8 cellular contexts compared by ENCODE assay signal in the genomic region with DNA sequence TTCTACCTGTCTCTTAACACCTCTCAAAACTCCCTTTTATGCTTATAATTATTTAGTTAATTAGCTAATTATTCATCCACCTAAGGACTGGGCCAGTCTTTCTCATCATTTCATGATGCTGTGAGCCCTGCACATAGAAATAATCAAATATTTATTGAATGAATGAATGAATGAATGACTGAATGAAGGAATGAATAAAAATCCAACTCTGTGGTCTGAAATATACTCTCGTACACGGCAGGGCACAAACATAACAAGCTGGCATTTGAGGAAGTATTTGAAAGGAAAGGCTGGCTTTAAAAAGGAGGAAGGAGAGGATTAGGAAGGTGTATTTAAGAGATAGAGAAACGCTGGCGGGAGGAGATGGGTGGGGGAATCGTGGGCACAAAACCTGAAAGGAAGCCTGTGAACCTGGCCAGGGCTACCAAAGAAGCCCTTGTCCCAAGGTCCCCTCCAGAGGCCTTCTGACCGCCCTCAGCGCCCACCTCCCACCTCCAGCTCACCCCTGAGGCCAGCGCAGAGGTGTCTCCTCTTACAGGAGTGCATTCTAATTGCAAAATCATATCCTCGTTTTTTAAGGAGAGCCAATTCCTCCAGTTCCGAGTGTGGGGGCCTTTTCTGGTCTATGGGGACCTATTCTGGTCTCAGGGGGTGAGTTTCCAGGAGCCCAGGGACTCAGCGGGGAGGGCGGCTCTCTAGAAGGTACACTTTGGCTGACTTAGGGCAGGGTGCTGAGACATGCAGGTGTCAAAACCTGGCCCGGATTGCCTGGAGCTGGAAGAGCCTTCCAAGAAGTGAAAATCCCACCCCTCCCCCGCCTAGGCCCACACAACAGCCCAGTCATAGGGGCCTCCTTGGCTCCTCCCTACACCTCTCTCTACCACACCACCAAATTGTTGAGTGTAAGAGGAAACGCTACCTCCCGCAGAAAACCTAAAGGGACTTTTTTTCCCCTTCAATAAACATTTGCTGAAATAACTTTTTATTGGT. TPM values are rescaled to one million over a fixed set of nuclear protein-coding genes. Genes with fewer than 3 reads are reported as not detected.
DNase-seq lines count a peak whose midpoint lies in the region; ATAC-seq, FAIRE-seq and TF ChIP-seq lines count a peak whose summit lies in the region.

No MANE protein-coding gene starts in this region.

- H2AFZ ChIP-seq in astrocyte (ENCODE audit: low read depth, low read length) (no peak overlapping the region), MM.1S (ENCODE audit: low read length) (no peak overlapping the region)

- no peaks in the 10 kb centered on the region for H3K79me2 ChIP-seq in astrocyte (ENCODE audit: insufficient read depth, low read length)
- no peaks in the 10 kb centered on the region for H3K79me2 ChIP-seq in MM.1S (ENCODE audit: low read length)

- no peaks in the 10 kb centered on the region for H3K36me3 Mint-ChIP-seq in CD14-positive monocyte
- H3K36me3 Mint-ChIP-seq in astrocyte (ENCODE audit: low read depth, unreplicated experiment): no peaks in the 10 kb centered on the region
- peaks cover 0 to 1% (median 0%) of the 10 kb centered on the region in 3 donors for H3K36me3 Mint-ChIP-seq in naive thymus-derived CD8-positive, alpha-beta T cell

- H3K4me3 ChIP-seq in astrocyte (ENCODE audit: insufficient read depth, low read depth, low read length) (no peak overlapping the region), MM.1S (ENCODE audit: low read length) (no peak overlapping the region)

- H3K27ac ChIP-seq in astrocyte (ENCODE audit: low read depth, low read length) (no peak overlapping the region), MM.1S (ENCODE audit: low read length) (no peak overlapping the region)

- H3K27me3 Mint-ChIP-seq in CD14-positive monocyte (ENCODE audit: low read depth in 3 of 3) (peaks cover 0 to 4% (median 2%) of the 10 kb centered on the region in 3 donors), astrocyte (ENCODE audit: low read depth, unreplicated experiment) (no peaks in the 10 kb centered on the region)
- H3K27me3 Mint-ChIP-seq in naive thymus-derived CD8-positive, alpha-beta T cell: peaks cover 0 to under 1% (median 0%) of the 10 kb centered on the region in 5 donors

- H3K4me1 Mint-ChIP-seq in CD14-positive monocyte (peaks cover 20% of the 10 kb centered on the region), astrocyte (ENCODE audit: low read depth, unreplicated experiment) (peaks cover 11% of the 10 kb centered on the region)
- H3K4me1 Mint-ChIP-seq in naive thymus-derived CD8-positive, alpha-beta T cell: peaks cover 1 to 16% (median 15%) of the 10 kb centered on the region in 4 donors

- H3K27ac Mint-ChIP-seq in CD14-positive monocyte (peak overlapping the region in 4 of 7 donors; percentile 19 to 69 (median 24)), astrocyte (ENCODE audit: unreplicated experiment) (no peak overlapping the region)
- peak overlapping the region in 3 of 10 donors; percentile 24 to 49 (median 43) for H3K27ac Mint-ChIP-seq in naive thymus-derived CD8-positive, alpha-beta T cell

- H3K9me3 Mint-ChIP-seq in CD14-positive monocyte (peaks cover 0 to 3% (median 0%) of the 10 kb centered on the region in 7 donors), astrocyte (ENCODE audit: unreplicated experiment) (peaks cover 1% of the 10 kb centered on the region)
- H3K9me3 Mint-ChIP-seq in naive thymus-derived CD8-positive, alpha-beta T cell: peaks cover 0 to under 1% (median 0%) of the 10 kb centered on the region in 9 donors

- no peaks in the 10 kb centered on the region for H3K9me3 ChIP-seq in astrocyte (ENCODE audit: insufficient read depth, low read depth, low read length)
- H3K9me3 ChIP-seq in MM.1S (replicated peaks; ENCODE audit: insufficient read depth, low read length): no peaks in the 10 kb centered on the region

- no peak for FAIRE-seq in astrocyte (lab: Jason Lieb, UNC)

- H3K4me1 ChIP-seq in astrocyte (ENCODE audit: insufficient read depth, low read length): no peaks in the 10 kb centered on the region
- no peaks in the 10 kb centered on the region for H3K4me1 ChIP-seq in MM.1S (ENCODE audit: low read length)

- H3K27me3 ChIP-seq in astrocyte (ENCODE audit: insufficient read depth, low read length) (peaks cover 3% of the 10 kb centered on the region), MM.1S (replicated peaks; ENCODE audit: insufficient read depth, low read length) (no peaks in the 10 kb centered on the region)

- H3K9ac ChIP-seq in astrocyte (ENCODE audit: low read length) (no peak overlapping the region), MM.1S (ENCODE audit: low read length) (no peak overlapping the region)

- H3F3A ChIP-seq in MM.1S (ENCODE audit: insufficient read depth, low read length): no peaks in the 10 kb centered on the region

- no peak overlapping the region for H3K4me2 ChIP-seq in astrocyte (ENCODE audit: low read length)
- no peak overlapping the region for H3K4me2 ChIP-seq in MM.1S (ENCODE audit: low read depth, low read length)

- TF ChIP-seq CTCF in CD14-positive monocyte (IDR thresholded peaks at IDR 0.05) (no peak), astrocyte (IDR thresholded peaks at IDR 0.05; ENCODE audit: insufficient read depth, low read depth, low read length) (no peak), MM.1S (IDR thresholded peaks at IDR 0.05; ENCODE audit: low read length) (no peak)

- H3K4me3 Mint-ChIP-seq in CD14-positive monocyte: no peak overlapping the region
- H3K4me3 Mint-ChIP-seq in astrocyte (ENCODE audit: unreplicated experiment): peak overlapping the region; percentile 76
- H3K4me3 Mint-ChIP-seq in naive thymus-derived CD8-positive, alpha-beta T cell: peak overlapping the region in 5 of 10 donors; percentile 7 to 45 (median 14)

- no peaks in the 10 kb centered on the region for H3K9me2 ChIP-seq in MM.1S (replicated peaks; ENCODE audit: insufficient read depth, low read length)

- no peaks in the 10 kb centered on the region for H4K20me1 ChIP-seq in astrocyte (ENCODE audit: insufficient read depth, low read length)
- no peaks in the 10 kb centered on the region for H4K20me1 ChIP-seq in MM.1S (ENCODE audit: insufficient read depth, low read length)

- H3K36me3 ChIP-seq in astrocyte (ENCODE audit: insufficient read depth, low read length): no peaks in the 10 kb centered on the region
- no peaks in the 10 kb centered on the region for H3K36me3 ChIP-seq in MM.1S (replicated peaks; ENCODE audit: insufficient read depth, low read length)

- DNase-seq in CD14-positive monocyte (ENCODE audit: low spot score) (no peak), NCI-H2227 (lab: John Stamatoyannopoulos, UW; ENCODE audit: unreplicated experiment) (peak; percentile 67), astrocyte (ENCODE audit: low read depth) (no peak), superior temporal gyrus (ENCODE audit: extremely low spot score) (no peak), MM.1S (no peak)
- peak in 3 of 10 donors; percentile 18 to 23 (median 18) for DNase-seq in naive thymus-derived CD8-positive, alpha-beta T cell

- peak; percentile 77 for ATAC-seq in GM21360 (IDR thresholded peaks at IDR 0.05; ENCODE audit: unreplicated experiment)
- ATAC-seq in naive thymus-derived CD8-positive, alpha-beta T cell: peak; percentile 75 to 92
- ATAC-seq in HG02798 (IDR thresholded peaks at IDR 0.05; ENCODE audit: poor library complexity, unreplicated experiment): no peak

- POLR2A ChIA-PET in naive thymus-derived CD8-positive, alpha-beta T cell (lab: Charles Lee): interaction anchor here (0.6 kb wide), 1 partner anchor 57 kb away, joined by 6 read pairs; no protein-coding TSS in a partner anchor

- intact Hi-C loops in CD14-positive monocyte (cut with micrococcal nuclease): no loop called here

RNA-seq across cellular contexts. Expression of a gene that starts 8.7 kb away (rescaled TPM):
- polyA plus RNA-seq in CD14-positive monocyte: 10 to 100 TPM in 1 of 2 donors, 1 to 10 TPM in 1; 3.5 to 14.2 TPM
- 79.5 and 80.6 TPM in 2 replicates for total RNA-seq in astrocyte
- total RNA-seq in naive thymus-derived CD8-positive, alpha-beta T cell: 1 to 10 TPM in 1 of 2 experiments, under 1 TPM in 1; 0.75 to 1.0 TPM
- polyA plus RNA-seq in naive thymus-derived CD8-positive, alpha-beta T cell: not detected

Comparison
In these comparisons a context has a peak if more than half of its experiments do, and no peak if none do; other contexts are left out.
1. RNA of a gene that starts 8.7 kb away (total RNA-seq): 79.5 to 80.6 TPM in astrocyte; 0.75 to 1.0 TPM in naive thymus-derived CD8-positive, alpha-beta T cell; every median in the first group is over 10 times any median in the second.